24 cellular contexts compared by ENCODE assay signal in genomic region chr3:86282106-86282787, GRCh38.
"Had no signal": no experiment of that assay in that cellular context is flagged by ENCODE, and none has a peak within 500 bp of the region (broad histone marks: within the 10 kb centered on the region; RNA-seq: fewer than 3 reads in every experiment).

No MANE protein-coding gene starts in this region.

- H3K4me2 ChIP-seq: neural progenitor cell had no signal

- H3K27ac Mint-ChIP-seq: activated B cell treated with CpG ODN at 0.5 μM for 24 hours; activated CD8-positive, alpha-beta T cell treated with anti-CD3 and anti-CD28 coated beads for 36 hours; activated T-cell treated with anti-CD3 and anti-CD28 coated beads, Interleukin-2, amount 50 U/mL, for 72 hours; mesothelial cell of epicardium; naive thymus-derived CD4-positive, alpha-beta T cell; neural progenitor cell; T-helper 2 cell treated with Interferon-gamma antibody and Interleukin-4, amounts not matched to agents 5 μg/mL and 100 μg/mL, for 36 hours had no signal

- H3K36me3 Mint-ChIP-seq: mesothelial cell of epicardium; naive thymus-derived CD4-positive, alpha-beta T cell; neural progenitor cell had no signal

- H3K36me3 ChIP-seq: esophagus muscularis mucosa, heart right ventricle, neural progenitor cell, sigmoid colon, transverse colon had no signal

- H3K4me3 Mint-ChIP-seq: activated B cell treated with CpG ODN at 0.5 μM for 24 hours; activated CD8-positive, alpha-beta T cell treated with anti-CD3 and anti-CD28 coated beads for 36 hours; activated T-cell treated with anti-CD3 and anti-CD28 coated beads, Interleukin-2, amount 50 U/mL, for 72 hours; mesothelial cell of epicardium; naive thymus-derived CD4-positive, alpha-beta T cell; neural progenitor cell; T-helper 2 cell treated with Interferon-gamma antibody and Interleukin-4, amounts not matched to agents 5 μg/mL and 100 μg/mL, for 36 hours had no signal

- H3K4me1 Mint-ChIP-seq: activated B cell treated with CpG ODN at 0.5 μM for 24 hours; mesothelial cell of epicardium; naive thymus-derived CD4-positive, alpha-beta T cell; neural progenitor cell had no signal

- H3K9me3 Mint-ChIP-seq: activated B cell treated with CpG ODN at 0.5 μM for 24 hours, neural progenitor cell had no signal

- DNase-seq: activated B cell treated with CpG ODN at 0.5 μM for 24 hours; activated CD4-positive, alpha-beta T cell treated with anti-CD3 and anti-CD28 coated beads, Interleukin-2, amount 50 U/mL, for 1 hour; activated CD8-positive, alpha-beta T cell treated with anti-CD3 and anti-CD28 coated beads for 36 hours; activated naive CD4-positive, alpha-beta T cell treated with anti-CD3 and anti-CD28 coated beads, Interleukin-2, amount 50 U/mL, for 16 hours; activated T-cell treated with anti-CD3 and anti-CD28 coated beads for 4 hours; activated T-cell treated with anti-CD3 and anti-CD28 coated beads, Interleukin-2, amount 50 U/mL, for 72 hours; amniotic stem cell; central memory CD4-positive, alpha-beta T cell; dermis blood vessel endothelial cell; effector CD4-positive, alpha-beta T cell; foreskin keratinocyte; heart right ventricle; naive thymus-derived CD4-positive, alpha-beta T cell; sigmoid colon; small intestine; stimulated activated CD4-positive, alpha-beta T cell treated with anti-CD3 and anti-CD28 coated beads, Interleukin-15, amount 100 ng/mL, for 24 hours; stimulated activated naive CD4-positive, alpha-beta T cell; transverse colon had no signal

- H3K27me3 Mint-ChIP-seq: activated B cell treated with CpG ODN at 0.5 μM for 24 hours; activated CD8-positive, alpha-beta T cell treated with anti-CD3 and anti-CD28 coated beads for 36 hours; naive thymus-derived CD4-positive, alpha-beta T cell had no signal

- H3K9me3 ChIP-seq: esophagus muscularis mucosa, sigmoid colon, testis, transverse colon had no signal

- H3K9ac ChIP-seq: neural progenitor cell had no signal

- H2AFZ ChIP-seq: neural progenitor cell had no signal

- H3K27me3 ChIP-seq: esophagus muscularis mucosa, foreskin keratinocyte, heart right ventricle, neural progenitor cell, sigmoid colon, testis, transverse colon had no signal

- ATAC-seq: activated CD8-positive, alpha-beta T cell treated with anti-CD3 and anti-CD28 coated beads for 36 hours; activated T-cell treated with anti-CD3 and anti-CD28 coated beads, Interleukin-2, amount 50 U/mL, for 72 hours; foreskin keratinocyte; left lobe of liver; naive thymus-derived CD4-positive, alpha-beta T cell had no signal

- H3K27ac ChIP-seq: esophagus muscularis mucosa, foreskin keratinocyte, heart right ventricle, neural progenitor cell, sigmoid colon, testis, transverse colon had no signal

- H3K4me3 ChIP-seq: esophagus muscularis mucosa, heart right ventricle, neural progenitor cell, sigmoid colon, transverse colon had no signal

- H3K4me1 ChIP-seq: esophagus muscularis mucosa, foreskin keratinocyte, heart right ventricle, neural progenitor cell, sigmoid colon, testis, transverse colon had no signal
